8 cellular contexts compared by ENCODE assay signal in genomic region chr1:94514095-94514727, GRCh38. TPM values are rescaled to one million over a fixed set of nuclear protein-coding genes. Genes with fewer than 3 reads are reported as not detected.
DNase-seq lines count a peak whose midpoint lies in the region; ATAC-seq and TF ChIP-seq lines count a peak whose summit lies in the region.

No MANE protein-coding gene starts in this region.

- TF ChIP-seq CTCF in HEK293 (tag by site-specific recombination; IDR thresholded peaks at IDR 0.05), result no peak
- peak; percentile 79 for TF ChIP-seq CTCF in foreskin fibroblast (IDR thresholded peaks at IDR 0.05; ENCODE audit: low read depth, low read length)
- peak in 3 of 5 experiments; percentile 4 to 37 (median 28) for TF ChIP-seq CTCF in gastrocnemius medialis (IDR thresholded peaks at IDR 0.05 in 4 of 5, conservative IDR thresholded peaks at IDR 0.05 in 1 of 5)

- no peaks in the 10 kb centered on the region for H3K27me3 ChIP-seq in gastrocnemius medialis

- H3K4me1 ChIP-seq in HEK293 (ENCODE audit: control insufficient read depth, insufficient read depth, low read length), result no peaks in the 10 kb centered on the region
- no peaks in the 10 kb centered on the region for H3K4me1 ChIP-seq in gastrocnemius medialis

- H3K27ac Mint-ChIP-seq in stimulated activated memory B cell treated with anti-CD40 and anti-IgM and Interleukin-4, amounts not matched to agents 10 μg/mL and 1 μg/mL and 100 μg/mL, for 72 hours, result no peak overlapping the region
- H3K27ac Mint-ChIP-seq in stimulated activated effector memory CD8-positive, alpha-beta T cell treated with anti-CD3 and anti-CD28 coated beads, Interleukin-12 subunit alpha, Interleukin-12 subunit beta, amount 100 ng/mL, for 72 hours, result no peak overlapping the region

- in situ Hi-C loops in gastrocnemius medialis (cut with MboI; ENCODE audit: low sequenced_read_pairs in 4 of 4), result loop anchor here in 1 of 4 donors (25.0 kb wide), 1 partner anchor 523 kb away; no protein-coding TSS in a partner anchor

- H3K36me3 ChIP-seq in HEK293 (ENCODE audit: control insufficient read depth in 2 of 2, insufficient read depth in 1 of 2, low read length in 2 of 2) (peaks cover 4 to 9% of the 10 kb centered on the region in 2 experiments; a peak in 2 of 3 replicates), gastrocnemius medialis (no peaks in the 10 kb centered on the region)

- no peaks in the 10 kb centered on the region for H3K27me3 Mint-ChIP-seq in stimulated activated memory B cell treated with anti-CD40 and anti-IgM and Interleukin-4, amounts not matched to agents 10 μg/mL and 1 μg/mL and 100 μg/mL, for 72 hours

- H3K9me3 ChIP-seq in HEK293 (ENCODE audit: control insufficient read depth, insufficient read depth, low read depth, low read length) (no peaks in the 10 kb centered on the region), gastrocnemius medialis (no peaks in the 10 kb centered on the region)

- H3K4me3 ChIP-seq in HEK293 (ENCODE audit: low read depth, low read length) (no peak overlapping the region), foreskin fibroblast (ENCODE audit: low read depth in 1 of 2, low read length in 2 of 2) (no peak overlapping the region), gastrocnemius medialis (no peak overlapping the region)

- intact Hi-C loops in gastrocnemius medialis (cut with DNase I; ENCODE audit: low total_unique reads), result no loop called here

- H3K4me1 Mint-ChIP-seq in stimulated activated memory B cell treated with anti-CD40 and anti-IgM and Interleukin-4, amounts not matched to agents 10 μg/mL and 1 μg/mL and 100 μg/mL, for 72 hours, result no peaks in the 10 kb centered on the region
- H3K4me1 Mint-ChIP-seq in stimulated activated effector memory CD8-positive, alpha-beta T cell treated with anti-CD3 and anti-CD28 coated beads, Interleukin-12 subunit alpha, Interleukin-12 subunit beta, amount 100 ng/mL, for 72 hours, result no peaks in the 10 kb centered on the region

- CTCF ChIA-PET in HEK293 (lab: Yijun Ruan, JAX), result interaction anchor here (0.5 to 3.0 kb wide), 17 partner anchors 14 to 976 kb away, joined by 3 to 24 read pairs (median 5); partner anchors contain the start of gene F3

- ATAC-seq in SK-N-SH treated with all-trans-retinoic acid at 6 μM for 48 hours (peak; percentile 76), gastrocnemius medialis (no peak), HG02759 (IDR thresholded peaks at IDR 0.05; ENCODE audit: unreplicated experiment) (no peak)
- no peak for ATAC-seq in stimulated activated memory B cell treated with anti-CD40 and anti-IgM and Interleukin-4, amounts not matched to agents 10 μg/mL and 1 μg/mL and 100 μg/mL, for 72 hours
- no peak for ATAC-seq in stimulated activated effector memory CD8-positive, alpha-beta T cell treated with anti-CD3 and anti-CD28 coated beads, Interleukin-12 subunit alpha, Interleukin-12 subunit beta, amount 100 ng/mL, for 72 hours

- peaks cover 32% of the 10 kb centered on the region for H3K36me3 Mint-ChIP-seq in stimulated activated memory B cell treated with anti-CD40 and anti-IgM and Interleukin-4, amounts not matched to agents 10 μg/mL and 1 μg/mL and 100 μg/mL, for 72 hours
- H3K36me3 Mint-ChIP-seq in stimulated activated effector memory CD8-positive, alpha-beta T cell treated with anti-CD3 and anti-CD28 coated beads, Interleukin-12 subunit alpha, Interleukin-12 subunit beta, amount 100 ng/mL, for 72 hours, result peaks cover 2% of the 10 kb centered on the region

- peak; percentile 10 for DNase-seq in DMS114 treated with DMSO at 0.1 percent for 48 hours (lab: John Stamatoyannopoulos, UW; ENCODE audit: unreplicated experiment)
- peak in 1 of 2 donors; percentile 58 for DNase-seq in foreskin fibroblast
- no peak for DNase-seq in gastrocnemius medialis
- DNase-seq in stimulated activated effector memory CD8-positive, alpha-beta T cell treated with anti-CD3 and anti-CD28 coated beads, Interleukin-12 subunit alpha, Interleukin-12 subunit beta, amount 100 ng/mL, for 72 hours (ENCODE audit: low spot score in 2 of 2), result no peak

- TF ChIP-seq POLR2A in gastrocnemius medialis (IDR thresholded peaks at IDR 0.05), result no peak

- H3K27ac ChIP-seq in HEK293 (ENCODE audit: extremely low read depth, low read depth, low read length) (no peak overlapping the region), gastrocnemius medialis (no peak overlapping the region)

- no peak overlapping the region for H3K4me3 Mint-ChIP-seq in stimulated activated memory B cell treated with anti-CD40 and anti-IgM and Interleukin-4, amounts not matched to agents 10 μg/mL and 1 μg/mL and 100 μg/mL, for 72 hours
- no peak overlapping the region for H3K4me3 Mint-ChIP-seq in stimulated activated effector memory CD8-positive, alpha-beta T cell treated with anti-CD3 and anti-CD28 coated beads, Interleukin-12 subunit alpha, Interleukin-12 subunit beta, amount 100 ng/mL, for 72 hours

- POLR2A ChIA-PET in HEK293 (lab: Yijun Ruan, JAX), result interaction anchor here (0.7 kb wide), 1 partner anchor 266 kb away, joined by 3 read pairs; no protein-coding TSS in a partner anchor

- H3K9me3 Mint-ChIP-seq in stimulated activated memory B cell treated with anti-CD40 and anti-IgM and Interleukin-4, amounts not matched to agents 10 μg/mL and 1 μg/mL and 100 μg/mL, for 72 hours, result no peaks in the 10 kb centered on the region
- no peaks in the 10 kb centered on the region for H3K9me3 Mint-ChIP-seq in stimulated activated effector memory CD8-positive, alpha-beta T cell treated with anti-CD3 and anti-CD28 coated beads, Interleukin-12 subunit alpha, Interleukin-12 subunit beta, amount 100 ng/mL, for 72 hours

TF ChIP-seq in HEK293, 187 proteins besides CTCF, POLR2A, EP300 and RAD21 (continues in another document):
- 0 out of 2 replicates have a peak, but pooled peaks have one; percentile 19 for TF ChIP-seq ZNF600 (tag by site-specific recombination; IDR thresholded peaks at IDR 0.05)
- peak; percentile 76 for TF ChIP-seq ZNF654 (tag by site-specific recombination; IDR thresholded peaks at IDR 0.05; ENCODE audit: low read depth)
- peak; percentile 38; the same call in 1 of the 2 replicates for TF ChIP-seq ZNF660 (tag by site-specific recombination; IDR thresholded peaks at IDR 0.05)
- TF ChIP-seq, protein P1, sequence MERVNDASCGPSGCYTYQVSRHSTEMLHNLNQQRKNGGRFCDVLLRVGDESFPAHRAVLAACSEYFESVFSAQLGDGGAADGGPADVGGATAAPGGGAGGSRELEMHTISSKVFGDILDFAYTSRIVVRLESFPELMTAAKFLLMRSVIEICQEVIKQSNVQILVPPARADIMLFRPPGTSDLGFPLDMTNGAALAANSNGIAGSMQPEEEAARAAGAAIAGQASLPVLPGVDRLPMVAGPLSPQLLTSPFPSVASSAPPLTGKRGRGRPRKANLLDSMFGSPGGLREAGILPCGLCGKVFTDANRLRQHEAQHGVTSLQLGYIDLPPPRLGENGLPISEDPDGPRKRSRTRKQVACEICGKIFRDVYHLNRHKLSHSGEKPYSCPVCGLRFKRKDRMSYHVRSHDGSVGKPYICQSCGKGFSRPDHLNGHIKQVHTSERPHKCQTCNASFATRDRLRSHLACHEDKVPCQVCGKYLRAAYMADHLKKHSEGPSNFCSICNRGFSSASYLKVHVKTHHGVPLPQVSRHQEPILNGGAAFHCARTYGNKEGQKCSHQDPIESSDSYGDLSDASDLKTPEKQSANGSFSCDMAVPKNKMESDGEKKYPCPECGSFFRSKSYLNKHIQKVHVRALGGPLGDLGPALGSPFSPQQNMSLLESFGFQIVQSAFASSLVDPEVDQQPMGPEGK (tag by site-specific recombination; IDR thresholded peaks at IDR 0.05), result 0 out of 2 replicates have a peak, but pooled peaks have one; percentile 31
- TF ChIP-seq ZNF626 (tag by site-specific recombination; IDR thresholded peaks at IDR 0.05), result no peak

TF ChIP-seq in SK-N-SH treated with all-trans-retinoic acid at 6 μM for 48 hours, 23 proteins besides CTCF, POLR2A, EP300 and RAD21:
- TF ChIP-seq ZNF565 (CRISPR knock-in tag; conservative IDR thresholded peaks at IDR 0.05; ENCODE audit: low read depth), result no peak

RNA-seq across cellular contexts. Expression of gene F3, which starts 27.3 kb away (rescaled TPM):
- total RNA-seq in gastrocnemius medialis, result 10 to 100 TPM in 1 of 4 donors, 1 to 10 TPM in 3; 3.1 to 10.8 (median 6.3) TPM
